In genomic region chr10:117496616-117497028, GRCh38 we compare ENCODE assay signal across 8 cellular contexts. TPM values are rescaled to one million over a fixed set of nuclear protein-coding genes. Genes with fewer than 3 reads are reported as not detected.
DNase-seq lines count a peak whose midpoint lies in the region; ATAC-seq and TF ChIP-seq lines count a peak whose summit lies in the region.

No MANE protein-coding gene starts in this region.

- no peak overlapping the region for H3K27ac ChIP-seq in effector memory CD4-positive, alpha-beta T cell (ENCODE audit: insufficient read depth, low read length, poor library complexity, severe bottlenecking)

- DNase-seq in BJ (ENCODE audit: low read depth), result no peak
- peak; percentile 83 for DNase-seq in NCI-H82 (lab: John Stamatoyannopoulos, UW)
- DNase-seq in activated CD8-positive, alpha-beta T cell treated with anti-CD3 and anti-CD28 coated beads, Interleukin-2, amount 10 ng/mL, durations not matched to agents 7 days and 5 days, result peak; percentile 72
- DNase-seq in effector memory CD4-positive, alpha-beta T cell, result peak; percentile 17 to 44 (median 18)
- DNase-seq in memory B cell (ENCODE audit: low spot score in 2 of 2), result peak; percentile 60 to 70
- DNase-seq in stimulated activated CD8-positive, alpha-beta memory T cell treated with anti-CD3 and anti-CD28 coated beads, Interleukin-15, amount 100 ng/mL, for 1 hour (ENCODE audit: low read depth), result peak; percentile 49

- no peaks in the 10 kb centered on the region for H3K36me3 ChIP-seq in BJ (ENCODE audit: control insufficient read depth, insufficient read depth, low read length)
- no peaks in the 10 kb centered on the region for H3K36me3 ChIP-seq in effector memory CD4-positive, alpha-beta T cell (ENCODE audit: control insufficient read depth, insufficient read depth, low read length)

- POLR2A ChIA-PET in BJ (lab: Charles Lee), result no interaction called here
- POLR2A ChIA-PET in activated CD8-positive, alpha-beta T cell treated with anti-CD3 and anti-CD28 coated beads, Interleukin-2, amount 10 ng/mL, durations not matched to agents 7 days and 5 days (lab: Charles Lee), result no interaction called here

- CTCF ChIA-PET in BJ (lab: Yijun Ruan, JAX), result interaction anchor here (0.5 to 5.4 kb wide), 40 partner anchors 8 to 1048 kb away, joined by 3 to 59 read pairs (median 4); no protein-coding TSS in a partner anchor
- CTCF ChIA-PET in activated CD8-positive, alpha-beta T cell treated with anti-CD3 and anti-CD28 coated beads, Interleukin-2, amount 10 ng/mL, durations not matched to agents 7 days and 5 days (lab: Charles Lee), result interaction anchor here (0.7 to 4.1 kb wide), 19 partner anchors 8 to 963 kb away, joined by 3 to 49 read pairs (median 4); no protein-coding TSS in a partner anchor

- H3K9me3 Mint-ChIP-seq in activated CD8-positive, alpha-beta T cell treated with anti-CD3 and anti-CD28 coated beads, Interleukin-2, amount 10 ng/mL, durations not matched to agents 7 days and 5 days (ENCODE audit: insufficient read depth), result no peaks in the 10 kb centered on the region
- no peaks in the 10 kb centered on the region for H3K9me3 Mint-ChIP-seq in memory B cell

- no peaks in the 10 kb centered on the region for H3K4me1 Mint-ChIP-seq in activated CD8-positive, alpha-beta T cell treated with anti-CD3 and anti-CD28 coated beads, Interleukin-2, amount 10 ng/mL, durations not matched to agents 7 days and 5 days (ENCODE audit: low read depth)
- no peaks in the 10 kb centered on the region for H3K4me1 Mint-ChIP-seq in memory B cell

- no peaks in the 10 kb centered on the region for H3K36me3 Mint-ChIP-seq in activated CD8-positive, alpha-beta T cell treated with anti-CD3 and anti-CD28 coated beads, Interleukin-2, amount 10 ng/mL, durations not matched to agents 7 days and 5 days (ENCODE audit: low read depth)
- H3K36me3 Mint-ChIP-seq in memory B cell, result no peaks in the 10 kb centered on the region

- H3K27me3 Mint-ChIP-seq in activated CD8-positive, alpha-beta T cell treated with anti-CD3 and anti-CD28 coated beads, Interleukin-2, amount 10 ng/mL, durations not matched to agents 7 days and 5 days (ENCODE audit: low read depth), result peaks cover 20% of the 10 kb centered on the region
- H3K27me3 Mint-ChIP-seq in memory B cell, result peaks cover 15% of the 10 kb centered on the region

- H3K4me3 ChIP-seq in BJ (ENCODE audit: low read depth, low read length), result no peak overlapping the region
- no peak overlapping the region for H3K4me3 ChIP-seq in effector memory CD4-positive, alpha-beta T cell (ENCODE audit: insufficient read depth, low read depth, low read length, poor library complexity, severe bottlenecking)

- peaks cover 10% of the 10 kb centered on the region for H3K27me3 ChIP-seq in BJ (ENCODE audit: control insufficient read depth, insufficient read depth, low read length)
- H3K27me3 ChIP-seq in effector memory CD4-positive, alpha-beta T cell (replicated peaks; ENCODE audit: control insufficient read depth, insufficient read depth, low read length, poor library complexity, severe bottlenecking), result no peaks in the 10 kb centered on the region

- no peaks in the 10 kb centered on the region for H3K9me3 ChIP-seq in effector memory CD4-positive, alpha-beta T cell (ENCODE audit: control insufficient read depth, low read length)

- peak; percentile 96 for TF ChIP-seq CTCF in BJ (IDR thresholded peaks at IDR 0.05; ENCODE audit: insufficient read depth, low read depth, low read length)

- no peak overlapping the region for H3K27ac Mint-ChIP-seq in activated CD8-positive, alpha-beta T cell treated with anti-CD3 and anti-CD28 coated beads, Interleukin-2, amount 10 ng/mL, durations not matched to agents 7 days and 5 days
- H3K27ac Mint-ChIP-seq in memory B cell, result no peak overlapping the region

- no peaks in the 10 kb centered on the region for H3K4me1 ChIP-seq in effector memory CD4-positive, alpha-beta T cell (ENCODE audit: control insufficient read depth, insufficient read depth, low read length, poor library complexity, severe bottlenecking)

- ATAC-seq in GM19328 (IDR thresholded peaks at IDR 0.05; ENCODE audit: unreplicated experiment), result peak; percentile 74
- peak; percentile 87 for ATAC-seq in HG03520 (IDR thresholded peaks at IDR 0.05; ENCODE audit: unreplicated experiment)
- ATAC-seq in activated CD8-positive, alpha-beta T cell treated with anti-CD3 and anti-CD28 coated beads, Interleukin-2, amount 10 ng/mL, durations not matched to agents 7 days and 5 days, result peak; percentile 64
- peak; percentile 61 for ATAC-seq in memory B cell (ENCODE audit: low read depth)

- H3K4me3 Mint-ChIP-seq in activated CD8-positive, alpha-beta T cell treated with anti-CD3 and anti-CD28 coated beads, Interleukin-2, amount 10 ng/mL, durations not matched to agents 7 days and 5 days, result no peak overlapping the region
- H3K4me3 Mint-ChIP-seq in memory B cell, result no peak overlapping the region

RNA-seq across cellular contexts. Expression of gene EMX2, which starts 45.9 kb away (rescaled TPM):
- 0.31 and 0.51 TPM in 2 replicates for polyA plus RNA-seq in BJ (2011; rRNA removed)
- 0.38 TPM in 1 of 2 replicates, not detected in the other for polyA minus RNA-seq in BJ (2011; rRNA and poly(A)+ RNA removed)
- not detected for total RNA-seq in activated CD8-positive, alpha-beta T cell treated with anti-CD3 and anti-CD28 coated beads, Interleukin-2, amount 10 ng/mL, durations not matched to agents 7 days and 5 days
